Comparison of ENCODE assay signal across 8 cellular contexts in the genomic region with DNA sequence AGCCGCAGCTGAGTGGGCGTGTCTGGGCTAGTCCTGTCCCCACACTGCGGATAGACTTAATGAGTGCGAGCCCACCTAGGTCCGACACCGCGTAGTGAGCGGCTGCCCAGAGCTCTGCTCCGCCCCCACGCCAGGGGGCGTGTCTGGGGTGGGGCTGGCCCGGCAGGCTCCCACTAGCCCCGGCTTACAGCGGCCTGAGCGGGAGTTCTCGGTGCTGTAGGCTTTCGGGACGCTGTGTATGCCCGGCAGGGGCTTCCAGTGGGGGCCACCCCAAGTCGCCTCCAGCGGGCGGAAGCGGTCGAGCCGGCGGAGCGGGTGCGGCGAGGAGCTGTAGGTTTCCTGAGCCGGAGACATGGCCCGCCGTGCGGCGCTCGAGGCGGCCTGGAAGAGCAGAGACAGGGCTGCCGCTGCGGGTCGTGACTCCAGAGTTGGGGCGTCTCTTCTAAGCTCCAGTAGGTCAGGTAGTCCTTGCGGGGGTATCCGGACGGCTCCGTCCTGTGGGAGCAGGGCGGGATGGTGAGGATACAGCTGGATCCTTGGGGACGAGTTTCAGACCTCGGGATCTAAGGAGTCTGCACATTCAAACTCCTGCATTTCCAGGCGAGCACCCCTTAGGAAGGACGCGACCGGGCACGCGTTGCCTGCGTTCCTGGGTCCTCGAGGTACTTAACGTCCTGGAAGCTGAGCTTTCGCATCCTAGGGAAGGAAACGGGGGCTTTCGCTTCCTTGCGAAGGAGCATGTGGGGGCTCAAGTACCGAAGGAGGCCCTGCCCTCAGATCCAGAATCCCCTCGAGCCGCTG. TPM values are rescaled to one million over a fixed set of nuclear protein-coding genes. Genes with fewer than 3 reads are reported as not detected.
DNase-seq lines count a peak whose midpoint lies in the region; ATAC-seq and TF ChIP-seq lines count a peak whose summit lies in the region.

No MANE protein-coding gene starts in this region.

- POLR2A ChIA-PET in Panc1 (lab: Charles Lee) = interaction anchor here (0.6 kb wide), 1 partner anchor 37 kb away, joined by 4 read pairs; no protein-coding TSS in a partner anchor

- no peaks in the 10 kb centered on the region for H3K36me3 Mint-ChIP-seq in osteocyte (ENCODE audit: unreplicated experiment)

- no peaks in the 10 kb centered on the region for H3K27me3 ChIP-seq in ACC112 (ENCODE audit: insufficient read depth, low read length)
- no peaks in the 10 kb centered on the region for H3K27me3 ChIP-seq in Panc1 (ENCODE audit: control insufficient read depth, insufficient read depth, low read length)

- peak overlapping the region; percentile 80 for H2AFZ ChIP-seq in ACC112 (ENCODE audit: low read length, unreplicated experiment)

- H3K36me3 ChIP-seq in ACC112 (ENCODE audit: insufficient read depth, low read length) = no peaks in the 10 kb centered on the region
- no peaks in the 10 kb centered on the region for H3K36me3 ChIP-seq in Panc1 (ENCODE audit: control insufficient read depth, insufficient read depth, low read length)

- H3K4me1 ChIP-seq in ACC112 (ENCODE audit: control insufficient read depth, insufficient read depth, low read length, unreplicated experiment) (no peaks in the 10 kb centered on the region), Panc1 (ENCODE audit: control insufficient read depth, insufficient read depth, low read length) (no peaks in the 10 kb centered on the region)

- peak; percentile 14 for TF ChIP-seq CTCF in GM13977 (IDR thresholded peaks at IDR 0.05; ENCODE audit: extremely low read depth, insufficient read depth, missing control alignments)
- no peak; the same call in 1 of the 2 replicates for TF ChIP-seq CTCF in Panc1 (IDR thresholded peaks at IDR 0.05)
- peak; percentile 56 for TF ChIP-seq CTCF in osteocyte (IDR thresholded peaks at IDR 0.05)

- DNase-seq in GM13977 (ENCODE audit: low spot score) (peak; percentile 90), Panc1 (ENCODE audit: low read depth, low spot score) (no peak), globus pallidus (ENCODE audit: low spot score) (peak; percentile 10), osteocyte (ENCODE audit: extremely low spot score, unreplicated experiment) (no peak)
- DNase-seq in activated gamma-delta T cell treated with anti-CD3 and anti-CD28 coated beads, Interleukin-2, amount 50 U/mL, for 16 hours (ENCODE audit: low read depth) = peak; percentile 20

- no peak overlapping the region for H3K27ac Mint-ChIP-seq in osteocyte (ENCODE audit: unreplicated experiment)

- intact Hi-C loops in Panc1 (cut with micrococcal nuclease; ENCODE audit: unreplicated experiment) = no loop called here

- peaks cover 6% of the 10 kb centered on the region for H3K27me3 Mint-ChIP-seq in osteocyte (ENCODE audit: unreplicated experiment)

- H3K4me3 ChIP-seq in ACC112 (ENCODE audit: low read depth, low read length) = peak overlapping the region; percentile 86
- H3K4me3 ChIP-seq in Panc1 (ENCODE audit: low read depth in 2 of 2, low read length in 2 of 2) = peak overlapping the region; percentile 49 to 64

- peak; percentile 92 for ATAC-seq in Panc1
- ATAC-seq in HG03520 (IDR thresholded peaks at IDR 0.05; ENCODE audit: unreplicated experiment) = no peak
- no peak for ATAC-seq in GM19455 (IDR thresholded peaks at IDR 0.05; ENCODE audit: unreplicated experiment)

- H3K9me3 ChIP-seq in Panc1 (ENCODE audit: control insufficient read depth, insufficient read depth, low read depth, low read length) = no peaks in the 10 kb centered on the region

- peak overlapping the region; percentile 74 for H3K4me3 Mint-ChIP-seq in osteocyte (ENCODE audit: unreplicated experiment)

- BruUV-seq in Panc1 (replicated peaks; lab: Mats Ljungman, UMichigan) = no TSS peak

- in situ Hi-C loops in GM13977 (cut with MboI; ENCODE audit: low pct_unique_long_range_greater_than_20kb, low sequenced_read_pairs, unreplicated experiment) (no loop called here), Panc1 (cut with HindIII; ENCODE audit: low pct_unique_long_range_greater_than_20kb, low sequenced_read_pairs) (no loop called here)

- H3K4me1 Mint-ChIP-seq in osteocyte (ENCODE audit: unreplicated experiment) = peaks cover 15% of the 10 kb centered on the region

- H3K27ac ChIP-seq in ACC112 (ENCODE audit: low read depth, low read length) (no peak overlapping the region), Panc1 (ENCODE audit: low read length) (peak overlapping the region; percentile 29; the same call in 1 of the 2 replicates)

- H3K79me2 ChIP-seq in ACC112 (ENCODE audit: control insufficient read depth, insufficient read depth, low read length, unreplicated experiment) = no peaks in the 10 kb centered on the region

- no peaks in the 10 kb centered on the region for H3K9me3 Mint-ChIP-seq in osteocyte (ENCODE audit: unreplicated experiment)

- CTCF ChIA-PET in Panc1 (lab: Charles Lee) = interaction anchor here (0.5 kb wide), 1 partner anchor 61 kb away, joined by 7 read pairs; no protein-coding TSS in a partner anchor

RNA-seq across cellular contexts. Expression of a gene that starts 1.2 kb away (rescaled TPM):
- total RNA-seq in Panc1 (2021; ENCODE audit: unreplicated experiment) (0.95 TPM), osteocyte (0.16 TPM in 1 of 2 replicates, not detected in the other)
- polyA plus RNA-seq in Panc1 (2012; ENCODE audit: insufficient read length) = 2.1 TPM

RNA-seq across cellular contexts. Expression of a gene that starts 7.4 kb away (rescaled TPM):
- not detected for total RNA-seq in Panc1 (2021; ENCODE audit: unreplicated experiment)
- not detected for polyA plus RNA-seq in Panc1 (2012; ENCODE audit: insufficient read length)
- not detected in 2 replicates for total RNA-seq in osteocyte

RNA-seq across cellular contexts. Expression of a gene that starts 8.3 kb away (rescaled TPM):
- total RNA-seq in Panc1 (2021; ENCODE audit: unreplicated experiment) (0.39 TPM), osteocyte (not detected in 2 replicates)
- 0.70 TPM for polyA plus RNA-seq in Panc1 (2012; ENCODE audit: insufficient read length)

RNA-seq across cellular contexts. Expression of a gene that starts 12.7 kb away (rescaled TPM):
- not detected for total RNA-seq in Panc1 (2021; ENCODE audit: unreplicated experiment)
- polyA plus RNA-seq in Panc1 (2012; ENCODE audit: insufficient read length) = not detected
- total RNA-seq in osteocyte = not detected in 2 replicates

RNA-seq across cellular contexts. Expression of a gene that starts 16.2 kb away (rescaled TPM):
- total RNA-seq in Panc1 (2021; ENCODE audit: unreplicated experiment) (0.03 TPM), osteocyte (not detected in 2 replicates)
- 0.13 TPM for polyA plus RNA-seq in Panc1 (2012; ENCODE audit: insufficient read length)

Comparison
In these comparisons a context has a peak if more than half of its experiments do, and no peak if none do; other contexts are left out.
1. DNase-seq: peak in GM13977 (single experiment), activated gamma-delta T cell treated with anti-CD3 and anti-CD28 coated beads, Interleukin-2, amount 50 U/mL, for 16 hours (single experiment) and globus pallidus (single experiment); none in Panc1 (single experiment) and osteocyte (single experiment).